Comparison of ENCODE assay signal across 8 cellular contexts in the genomic region with DNA sequence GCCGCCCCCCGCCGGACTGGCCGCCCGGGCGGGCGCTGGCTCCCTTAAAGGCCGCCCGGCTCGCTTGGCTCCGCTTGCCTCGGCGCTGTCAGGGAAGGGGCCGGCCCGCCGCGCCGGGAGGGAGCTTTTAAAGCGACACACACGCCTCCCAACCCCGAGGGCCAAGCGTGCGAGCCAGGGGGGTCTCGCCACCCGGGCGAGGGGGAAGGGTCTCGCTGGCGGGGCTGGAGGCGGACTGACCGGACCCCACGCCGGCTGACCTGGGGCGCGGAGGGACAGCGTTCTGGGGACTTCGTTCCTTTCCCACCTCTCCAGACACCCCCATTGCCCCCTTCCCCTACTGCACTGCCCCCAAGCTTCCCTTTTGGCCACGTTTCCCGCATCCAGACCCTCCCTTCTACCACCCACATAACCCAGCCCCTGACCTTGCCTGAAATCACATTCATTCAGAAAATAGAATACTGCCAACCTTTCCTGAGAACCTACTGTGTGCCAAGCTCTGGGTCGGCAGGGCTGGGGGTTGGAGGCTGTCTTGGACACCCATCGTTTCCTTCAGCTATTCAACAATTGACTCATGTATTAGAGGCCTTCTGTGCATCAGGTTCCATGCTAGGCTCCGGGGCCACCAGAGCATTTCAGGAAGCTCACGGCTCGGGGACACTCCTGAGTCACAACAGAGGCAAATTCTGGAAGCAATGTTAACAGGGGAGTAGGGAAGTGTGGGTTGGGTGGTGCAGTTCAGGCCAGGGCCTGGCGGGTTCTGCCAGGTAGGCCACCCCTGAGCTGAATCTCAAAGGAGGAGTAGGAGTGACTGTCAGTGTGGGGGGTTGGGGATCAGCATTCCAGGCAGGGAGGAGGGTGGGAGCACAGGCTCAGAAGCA. TPM values are rescaled to one million over a fixed set of nuclear protein-coding genes. Genes with fewer than 3 reads are reported as not detected.
A peak's percentile ranks its signal among the peaks of the same experiment; 100 is the strongest.
DNase-seq lines count a peak whose midpoint lies in the region; ATAC-seq and TF ChIP-seq lines count a peak whose summit lies in the region.

A gene with protein sequence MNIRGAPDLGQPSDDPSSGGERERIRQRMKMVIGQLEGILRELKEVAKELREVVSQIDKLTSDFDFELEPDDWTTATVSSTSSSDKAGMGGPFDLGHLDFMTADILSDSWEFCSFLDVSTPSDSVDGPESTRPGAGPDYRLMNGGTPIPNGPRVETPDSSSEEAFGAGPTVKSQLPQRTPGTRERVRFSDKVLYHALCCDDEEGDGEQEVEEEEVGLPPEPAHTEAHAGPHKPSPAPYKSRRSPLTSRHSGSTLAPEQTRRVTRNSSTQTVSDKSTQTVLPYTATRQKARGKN (minus strand): TSS at position 102 of the 881 bp plus-strand sequence. CDS start 2,221 bp downstream, outside the sequence.

- H2AFZ ChIP-seq in GM23338, result peak within 1 kb of the TSS; percentile 90

- H3K4me1 ChIP-seq in GM23338 (ENCODE audit: insufficient read depth) (peaks cover 23% of the 10 kb centered on the region), iPS DF 6.9 (ENCODE audit: control insufficient read depth, insufficient read depth, low read length) (peaks cover 5% of the 10 kb centered on the region)

- H4K20me1 ChIP-seq in GM23338 (replicated peaks; ENCODE audit: insufficient read depth), result no peaks in the 10 kb centered on the region

- H3K27me3 Mint-ChIP-seq in GM23338 (ENCODE audit: insufficient read depth, low read depth, poor library complexity) (peaks cover 18% of the 10 kb centered on the region), brain (peaks cover 8% of the 10 kb centered on the region)
- H3K27me3 Mint-ChIP-seq in stimulated activated naive B cell treated with anti-CD40 and anti-IgM and Interleukin-4, amounts not matched to agents 10 μg/mL and 1 μg/mL and 100 μg/mL, for 72 hours, result peaks cover 61 to 74% of the 10 kb centered on the region in 2 donors

- H3K4me1 Mint-ChIP-seq in GM23338, result peaks cover 31% of the 10 kb centered on the region
- peaks cover 44% of the 10 kb centered on the region for H3K4me1 Mint-ChIP-seq in brain
- peaks cover 0 to 6% of the 10 kb centered on the region in 2 donors for H3K4me1 Mint-ChIP-seq in stimulated activated naive B cell treated with anti-CD40 and anti-IgM and Interleukin-4, amounts not matched to agents 10 μg/mL and 1 μg/mL and 100 μg/mL, for 72 hours

- H3K27ac ChIP-seq in GM23338 (ENCODE audit: low read depth), result no peak within 1 kb of the TSS
- H3K27ac ChIP-seq in iPS DF 6.9 (ENCODE audit: low read length), result no peak within 1 kb of the TSS

- peak; percentile 72 for DNase-seq in GM23338 (ENCODE audit: low spot score)
- DNase-seq in iPS DF 6.9 (ENCODE audit: low read depth, low spot score), result no peak
- no peak for DNase-seq in sciatic nerve (ENCODE audit: low spot score)
- DNase-seq in activated CD8-positive, alpha-beta memory T cell treated with anti-CD3 and anti-CD28 coated beads for 24 hours, result no peak
- DNase-seq in stimulated activated naive B cell treated with anti-CD40 and anti-IgM and Interleukin-4, amounts not matched to agents 10 μg/mL and 1 μg/mL and 100 μg/mL, for 72 hours, result no peak

- no peak for TF ChIP-seq CTCF in GM23338 (conservative IDR thresholded peaks at IDR 0.05; ENCODE audit: low read depth in 2 of 2)
- TF ChIP-seq CTCF in brain (conservative IDR thresholded peaks at IDR 0.05), result no peak

- H3K79me2 ChIP-seq in GM23338 (replicated peaks; ENCODE audit: insufficient read depth), result no peaks in the 10 kb centered on the region

- H3K9me3 Mint-ChIP-seq in GM23338 (no peaks in the 10 kb centered on the region), brain (peaks cover 0 to 3% (median 0%) of the 10 kb centered on the region in 5 experiments)
- H3K9me3 Mint-ChIP-seq in stimulated activated naive B cell treated with anti-CD40 and anti-IgM and Interleukin-4, amounts not matched to agents 10 μg/mL and 1 μg/mL and 100 μg/mL, for 72 hours, result no peaks in the 10 kb centered on the region

- intact Hi-C loops in sciatic nerve (cut with DNase I), result no loop called here

- WGBS in iPS DF 6.9 (ENCODE audit: insufficient coverage, insufficient read length), result no CpG with 5 or more reads among the region's 44 CpGs

- H3K36me3 ChIP-seq in GM23338 (ENCODE audit: insufficient read depth) (no peaks in the 10 kb centered on the region), iPS DF 6.9 (ENCODE audit: control insufficient read depth, insufficient read depth, low read length) (no peaks in the 10 kb centered on the region)

- H3K27me3 ChIP-seq in GM23338 (ENCODE audit: insufficient read depth) (peaks cover 17% of the 10 kb centered on the region), iPS DF 6.9 (ENCODE audit: control insufficient read depth, insufficient read depth, low read length) (no peaks in the 10 kb centered on the region)

- H3K36me3 Mint-ChIP-seq in GM23338 (ENCODE audit: low read depth), result no peaks in the 10 kb centered on the region; the same call in 2 of the 3 replicates
- no peaks in the 10 kb centered on the region for H3K36me3 Mint-ChIP-seq in brain
- H3K36me3 Mint-ChIP-seq in stimulated activated naive B cell treated with anti-CD40 and anti-IgM and Interleukin-4, amounts not matched to agents 10 μg/mL and 1 μg/mL and 100 μg/mL, for 72 hours, result no peaks in the 10 kb centered on the region

- no peaks in the 10 kb centered on the region; the same call in 1 of the 2 replicates for H3F3A ChIP-seq in GM23338 (replicated peaks; ENCODE audit: low read depth)

- peak within 1 kb of the TSS; percentile 89 for H3K4me3 ChIP-seq in GM23338
- H3K4me3 ChIP-seq in iPS DF 6.9 (ENCODE audit: low read length), result peak within 1 kb of the TSS; percentile 79

- H3K4me3 Mint-ChIP-seq in GM23338 (peak within 1 kb of the TSS; percentile 79), brain (peak within 1 kb of the TSS; percentile 78 to 90 (median 84))
- peak within 1 kb of the TSS in 1 of 2 donors; percentile 3 for H3K4me3 Mint-ChIP-seq in stimulated activated naive B cell treated with anti-CD40 and anti-IgM and Interleukin-4, amounts not matched to agents 10 μg/mL and 1 μg/mL and 100 μg/mL, for 72 hours

- peak within 1 kb of the TSS; percentile 93 for H3K4me2 ChIP-seq in GM23338

- no peak within 1 kb of the TSS for H3K27ac Mint-ChIP-seq in GM23338
- H3K27ac Mint-ChIP-seq in brain, result peak within 1 kb of the TSS in 4 of 5 experiments; percentile 6 to 90 (median 35)
- H3K27ac Mint-ChIP-seq in stimulated activated naive B cell treated with anti-CD40 and anti-IgM and Interleukin-4, amounts not matched to agents 10 μg/mL and 1 μg/mL and 100 μg/mL, for 72 hours, result no peak within 1 kb of the TSS

- H3K9me2 ChIP-seq in GM23338 (ENCODE audit: insufficient read depth), result no peaks in the 10 kb centered on the region

- ATAC-seq in GM23338, result peak; percentile 61
- ATAC-seq in sciatic nerve, result peak; percentile 62
- no peak for ATAC-seq in HG03159 (IDR thresholded peaks at IDR 0.05; ENCODE audit: unreplicated experiment)
- ATAC-seq in stimulated activated naive B cell treated with anti-CD40 and anti-IgM and Interleukin-4, amounts not matched to agents 10 μg/mL and 1 μg/mL and 100 μg/mL, for 72 hours (replicated peaks), result no peak
- no peak for ATAC-seq in GM18517 (IDR thresholded peaks at IDR 0.05; ENCODE audit: unreplicated experiment)

- no peaks in the 10 kb centered on the region for H3K9me3 ChIP-seq in iPS DF 6.9 (ENCODE audit: control insufficient read depth, insufficient read depth, low read length)

TF ChIP-seq in GM23338, 12 proteins besides CTCF, POLR2A, EP300 and RAD21:
- no peak for TF ChIP-seq EZH2 (IDR thresholded peaks at IDR 0.05; ENCODE audit: low read depth, unreplicated experiment)
- TF ChIP-seq POLR2AphosphoS5 (IDR thresholded peaks at IDR 0.05; ENCODE audit: low read depth), result peak; percentile 54
- TF ChIP-seq, protein P1, sequence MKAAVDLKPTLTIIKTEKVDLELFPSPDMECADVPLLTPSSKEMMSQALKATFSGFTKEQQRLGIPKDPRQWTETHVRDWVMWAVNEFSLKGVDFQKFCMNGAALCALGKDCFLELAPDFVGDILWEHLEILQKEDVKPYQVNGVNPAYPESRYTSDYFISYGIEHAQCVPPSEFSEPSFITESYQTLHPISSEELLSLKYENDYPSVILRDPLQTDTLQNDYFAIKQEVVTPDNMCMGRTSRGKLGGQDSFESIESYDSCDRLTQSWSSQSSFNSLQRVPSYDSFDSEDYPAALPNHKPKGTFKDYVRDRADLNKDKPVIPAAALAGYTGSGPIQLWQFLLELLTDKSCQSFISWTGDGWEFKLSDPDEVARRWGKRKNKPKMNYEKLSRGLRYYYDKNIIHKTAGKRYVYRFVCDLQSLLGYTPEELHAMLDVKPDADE (IDR thresholded peaks at IDR 0.05), result no peak

RNA-seq across cellular contexts. Expression of the gene that starts here (rescaled TPM):
- 4.5 and 14.2 TPM in 2 replicates for total RNA-seq in GM23338 (2014; rRNA removed; shearing (Covaris generic))
- 0.10 and 0.18 TPM in 2 replicates for polyA plus RNA-seq in GM23338 (2016; fragmentation: Nextera tagmentation; extraction: Ambion mirVana)
- polyA plus RNA-seq in brain (ENCODE audit: insufficient read depth, low read depth, low replicate concordance), result 25.6 TPM
- total RNA-seq in sciatic nerve, result 7.8 TPM

Comparison
In these comparisons a context has a peak if more than half of its experiments do, and no peak if none do; other contexts are left out.
1. RNA of the gene that starts here (polyA plus RNA-seq): 25.6 TPM in brain (single experiment); 0.10 to 0.18 TPM in GM23338; every median in the first group is over 10 times any median in the second.
2. ATAC-seq: peak in GM23338 (single experiment) and sciatic nerve (single experiment); none in HG03159 (single experiment), stimulated activated naive B cell treated with anti-CD40 and anti-IgM and Interleukin-4, amounts not matched to agents 10 μg/mL and 1 μg/mL and 100 μg/mL, for 72 hours (0 of 2) and GM18517 (single experiment).
3. H3K27ac Mint-ChIP-seq: peak in brain (4 of 5); none in GM23338 (single experiment) and stimulated activated naive B cell treated with anti-CD40 and anti-IgM and Interleukin-4, amounts not matched to agents 10 μg/mL and 1 μg/mL and 100 μg/mL, for 72 hours (single experiment).